In the genomic region with DNA sequence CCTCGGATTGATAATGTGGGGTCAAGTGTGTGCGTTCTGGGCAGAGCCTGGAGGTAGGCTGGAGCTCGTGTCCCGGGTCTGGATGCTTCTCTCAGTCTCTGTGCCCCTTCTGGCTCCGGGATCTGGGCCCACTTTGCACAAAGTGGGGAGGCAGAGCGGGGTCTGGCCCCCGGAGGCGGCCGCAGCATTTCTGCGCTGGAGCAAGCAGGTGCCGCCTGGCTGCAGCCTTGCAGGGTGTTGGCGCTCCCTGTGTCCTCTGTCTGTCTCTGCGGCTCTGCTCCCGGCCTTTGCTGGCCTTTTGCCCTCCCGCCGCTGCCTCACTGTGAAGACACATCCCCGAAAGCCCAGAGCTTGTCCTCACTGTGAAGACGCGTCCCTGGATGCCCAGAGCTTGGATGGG, we compare ENCODE assay signal across 15 cellular contexts. TPM values are rescaled to one million over a fixed set of nuclear protein-coding genes. Genes with fewer than 3 reads are reported as not detected.
DNase-seq lines count a peak whose midpoint lies in the region; ATAC-seq and TF ChIP-seq lines count a peak whose summit lies in the region.
"Had no signal": no experiment of that assay in that cellular context is flagged by ENCODE, and none has a peak within 500 bp of the region (broad histone marks: within the 10 kb centered on the region; RNA-seq: fewer than 3 reads in every experiment).

No MANE protein-coding gene starts in this region.

- no peak overlapping the region for H3K4ac ChIP-seq in neuronal stem cell (ENCODE audit: low read length)
- no peak overlapping the region for H3K4ac ChIP-seq in mesendoderm (ENCODE audit: low read depth, low read length)

- H3K23ac ChIP-seq in neuronal stem cell (ENCODE audit: low read depth, low read length, poor library complexity) (no peak overlapping the region), mesendoderm (ENCODE audit: low read length) (no peak overlapping the region)

- TF ChIP-seq CTCF in MM.1S (IDR thresholded peaks at IDR 0.05; ENCODE audit: low read length) = no peak

- POLR2A ChIA-PET in activated naive CD8-positive, alpha-beta T cell treated with anti-CD3 and anti-CD28 coated beads, Interleukin-2, amount 10 ng/mL, durations not matched to agents 7 days and 5 days (lab: Charles Lee) = interaction anchor here (0.9 kb wide), 1 partner anchor 16 kb away, joined by 3 read pairs; no protein-coding TSS in a partner anchor

- H4K8ac ChIP-seq in neuronal stem cell (ENCODE audit: low read depth, low read length) (no peak overlapping the region), mesendoderm (ENCODE audit: low read depth, low read length) (no peak overlapping the region)

- H3K79me2 ChIP-seq in MM.1S (ENCODE audit: low read length) (peaks cover 65% of the 10 kb centered on the region), mesendoderm (ENCODE audit: control insufficient read depth, insufficient read depth, low read length) (no peaks in the 10 kb centered on the region)

- H3K4me2 ChIP-seq in MM.1S (ENCODE audit: low read depth, low read length) (no peak overlapping the region), neuronal stem cell (ENCODE audit: insufficient read depth, low read length, poor library complexity, severe bottlenecking) (no peak overlapping the region), mesendoderm (ENCODE audit: low read length) (no peak overlapping the region)

- H3K9me3 Mint-ChIP-seq in activated naive CD8-positive, alpha-beta T cell treated with anti-CD3 and anti-CD28 coated beads, Interleukin-2, amount 10 ng/mL, durations not matched to agents 7 days and 5 days = no peaks in the 10 kb centered on the region
- H3K9me3 Mint-ChIP-seq in activated naive CD8-positive, alpha-beta T cell treated with anti-CD3 and anti-CD28 coated beads, Interleukin-2, amount 50 U/mL, for 24 hours = no peaks in the 10 kb centered on the region
- H3K9me3 Mint-ChIP-seq: CD4-positive, alpha-beta T cell; H9 had no signal

- H3K18ac ChIP-seq in neuronal stem cell (ENCODE audit: low read length) (no peak overlapping the region), mesendoderm (ENCODE audit: low read length) (no peak overlapping the region)

- no peak overlapping the region for H3K4me3 Mint-ChIP-seq in activated naive CD8-positive, alpha-beta T cell treated with anti-CD3 and anti-CD28 coated beads, Interleukin-2, amount 10 ng/mL, durations not matched to agents 7 days and 5 days
- H3K4me3 Mint-ChIP-seq in activated naive CD8-positive, alpha-beta T cell treated with anti-CD3 and anti-CD28 coated beads, Interleukin-2, amount 50 U/mL, for 24 hours = no peak overlapping the region
- H3K4me3 Mint-ChIP-seq: CD4-positive, alpha-beta T cell; H9 had no signal

- H3K36me3 Mint-ChIP-seq in activated naive CD8-positive, alpha-beta T cell treated with anti-CD3 and anti-CD28 coated beads, Interleukin-2, amount 10 ng/mL, durations not matched to agents 7 days and 5 days = peaks cover 5% of the 10 kb centered on the region
- peaks cover 10% of the 10 kb centered on the region for H3K36me3 Mint-ChIP-seq in activated naive CD8-positive, alpha-beta T cell treated with anti-CD3 and anti-CD28 coated beads, Interleukin-2, amount 50 U/mL, for 24 hours (ENCODE audit: low read depth)

- H3K9me3 ChIP-seq in MM.1S (replicated peaks; ENCODE audit: insufficient read depth, low read length) (no peaks in the 10 kb centered on the region), neuronal stem cell (replicated peaks in 1 of 2; ENCODE audit: control insufficient read depth in 2 of 2, insufficient read depth in 1 of 2, low read depth in 1 of 2, low read length in 2 of 2) (no peaks in the 10 kb centered on the region)
- H3K9me3 ChIP-seq: Caco-2 had no signal

- H4K20me1 ChIP-seq in MM.1S (ENCODE audit: insufficient read depth, low read length) = no peaks in the 10 kb centered on the region

- no peak overlapping the region for H3K56ac ChIP-seq in mesendoderm (ENCODE audit: low read length)

- H3K36me3 ChIP-seq in MM.1S (replicated peaks; ENCODE audit: insufficient read depth, low read length) = peaks cover 4% of the 10 kb centered on the region
- no peaks in the 10 kb centered on the region for H3K36me3 ChIP-seq in neuronal stem cell (replicated peaks in 1 of 2; ENCODE audit: control insufficient read depth in 2 of 2, insufficient read depth in 2 of 2, low read length in 2 of 2)
- no peaks in the 10 kb centered on the region for H3K36me3 ChIP-seq in mesendoderm (ENCODE audit: control insufficient read depth, insufficient read depth, low read length)

- peaks cover 8% of the 10 kb centered on the region for H3K79me1 ChIP-seq in neuronal stem cell (ENCODE audit: low read depth, low read length)
- H3K79me1 ChIP-seq in mesendoderm (ENCODE audit: low read length) = no peaks in the 10 kb centered on the region

- H3K27me3 ChIP-seq in MM.1S (replicated peaks; ENCODE audit: insufficient read depth, low read length) = no peaks in the 10 kb centered on the region
- H3K27me3 ChIP-seq in neuronal stem cell (ENCODE audit: control insufficient read depth in 3 of 3, insufficient read depth in 3 of 3, low read depth in 1 of 3, low read length in 3 of 3) = peaks cover 0 to 39% (median 0%) of the 10 kb centered on the region in 3 experiments
- H3K27me3 ChIP-seq in mesendoderm (ENCODE audit: insufficient read depth, low read length, poor library complexity) = no peaks in the 10 kb centered on the region

- H2BK5ac ChIP-seq in neuronal stem cell (ENCODE audit: low read length) (no peak overlapping the region), mesendoderm (ENCODE audit: low read length) (no peak overlapping the region)

- H2AK5ac ChIP-seq in neuronal stem cell (ENCODE audit: low read depth, low read length) (peak overlapping the region; percentile 42), mesendoderm (ENCODE audit: low read length) (no peak overlapping the region)

- no peaks in the 10 kb centered on the region for H3K9me2 ChIP-seq in MM.1S (replicated peaks; ENCODE audit: insufficient read depth, low read length)

- H3K27ac ChIP-seq in MM.1S (ENCODE audit: low read length) (peak overlapping the region; percentile 57; the same call in 1 of the 2 replicates), neuronal stem cell (replicated peaks; ENCODE audit: low read length) (no peak overlapping the region), mesendoderm (ENCODE audit: low read depth, low read length) (no peak overlapping the region)
- H3K27ac ChIP-seq: C4-2B had no signal

- H2BK12ac ChIP-seq in neuronal stem cell (ENCODE audit: low read length) = no peak overlapping the region

- H3K14ac ChIP-seq in neuronal stem cell (ENCODE audit: low read length) = peak overlapping the region; percentile 47

- H3F3A ChIP-seq in MM.1S (ENCODE audit: insufficient read depth, low read length) = no peaks in the 10 kb centered on the region

- H3K4me1 Mint-ChIP-seq in activated naive CD8-positive, alpha-beta T cell treated with anti-CD3 and anti-CD28 coated beads, Interleukin-2, amount 10 ng/mL, durations not matched to agents 7 days and 5 days = peaks cover 3% of the 10 kb centered on the region
- H3K4me1 Mint-ChIP-seq in activated naive CD8-positive, alpha-beta T cell treated with anti-CD3 and anti-CD28 coated beads, Interleukin-2, amount 50 U/mL, for 24 hours = no peaks in the 10 kb centered on the region

- DNase-seq in activated naive CD8-positive, alpha-beta T cell treated with anti-CD3 and anti-CD28 coated beads, Interleukin-2, amount 10 ng/mL, durations not matched to agents 7 days and 5 days = no peak
- DNase-seq in activated naive CD8-positive, alpha-beta T cell treated with anti-CD3 and anti-CD28 coated beads, Interleukin-2, amount 50 U/mL, for 24 hours = no peak
- no peak for DNase-seq in MM.1S
- DNase-seq in neuronal stem cell (ENCODE audit: low spot score) = no peak
- DNase-seq in mesendoderm = no peak
- no peak for DNase-seq in D341Med (ENCODE audit: low spot score)
- DNase-seq: ACHN; AML-193; Caco-2; CD4-positive, alpha-beta T cell; DMS53; DND-41; EL; H9 had no signal

- no peaks in the 10 kb centered on the region for H3K27me3 Mint-ChIP-seq in activated naive CD8-positive, alpha-beta T cell treated with anti-CD3 and anti-CD28 coated beads, Interleukin-2, amount 10 ng/mL, durations not matched to agents 7 days and 5 days
- no peaks in the 10 kb centered on the region for H3K27me3 Mint-ChIP-seq in activated naive CD8-positive, alpha-beta T cell treated with anti-CD3 and anti-CD28 coated beads, Interleukin-2, amount 50 U/mL, for 24 hours
- H3K27me3 Mint-ChIP-seq: CD4-positive, alpha-beta T cell had no signal

- no peak for ATAC-seq in activated naive CD8-positive, alpha-beta T cell treated with anti-CD3 and anti-CD28 coated beads, Interleukin-2, amount 10 ng/mL, durations not matched to agents 7 days and 5 days (ENCODE audit: low read depth)
- no peak for ATAC-seq in activated naive CD8-positive, alpha-beta T cell treated with anti-CD3 and anti-CD28 coated beads, Interleukin-2, amount 50 U/mL, for 24 hours

- peaks cover 27% of the 10 kb centered on the region for H3K4me1 ChIP-seq in MM.1S (ENCODE audit: low read length)
- peaks cover 8 to 12% of the 10 kb centered on the region in 2 donors for H3K4me1 ChIP-seq in neuronal stem cell (ENCODE audit: control insufficient read depth in 2 of 2, insufficient read depth in 1 of 2, low read depth in 1 of 2, low read length in 2 of 2)
- no peaks in the 10 kb centered on the region for H3K4me1 ChIP-seq in mesendoderm (ENCODE audit: control insufficient read depth, low read depth, low read length)
- H3K4me1 ChIP-seq: Caco-2 had no signal

- H2BK15ac ChIP-seq in neuronal stem cell (ENCODE audit: low read length) = no peak overlapping the region
- no peak overlapping the region for H2BK15ac ChIP-seq in mesendoderm (replicated peaks; ENCODE audit: low read depth)

- no peak overlapping the region for H4K5ac ChIP-seq in mesendoderm (ENCODE audit: low read length)

- H3K27ac Mint-ChIP-seq in activated naive CD8-positive, alpha-beta T cell treated with anti-CD3 and anti-CD28 coated beads, Interleukin-2, amount 10 ng/mL, durations not matched to agents 7 days and 5 days = peak overlapping the region; percentile 65
- H3K27ac Mint-ChIP-seq in activated naive CD8-positive, alpha-beta T cell treated with anti-CD3 and anti-CD28 coated beads, Interleukin-2, amount 50 U/mL, for 24 hours = no peak overlapping the region
- H3K27ac Mint-ChIP-seq: CD4-positive, alpha-beta T cell had no signal

- H3K4me3 ChIP-seq in MM.1S (ENCODE audit: low read length) (no peak overlapping the region), neuronal stem cell (ENCODE audit: low read length in 2 of 2) (no peak overlapping the region), mesendoderm (ENCODE audit: low read length) (no peak overlapping the region)

- no peak overlapping the region for H3K9ac ChIP-seq in MM.1S (ENCODE audit: low read length)
- H3K9ac ChIP-seq in neuronal stem cell (ENCODE audit: low read depth, low read length, poor library complexity) = no peak overlapping the region
- no peak overlapping the region for H3K9ac ChIP-seq in mesendoderm (ENCODE audit: low read length)

- H2BK120ac ChIP-seq in neuronal stem cell (ENCODE audit: low read depth, low read length) (peak overlapping the region; percentile 52), mesendoderm (ENCODE audit: low read depth, low read length) (no peak overlapping the region)

- no peak overlapping the region for H2AFZ ChIP-seq in MM.1S (ENCODE audit: low read length)
- no peak overlapping the region for H2AFZ ChIP-seq in neuronal stem cell (ENCODE audit: low read length)

- H4K91ac ChIP-seq in neuronal stem cell (ENCODE audit: low read depth, low read length, poor library complexity) = no peak overlapping the region

- WGBS in neuronal stem cell (ENCODE audit: extremely low coverage in 2 of 2, insufficient read length in 2 of 2, insufficient replicate concordance in 1 of 2), 2 donors = no CpG with 5 or more reads among the region's 19 CpGs
- WGBS in mesendoderm (ENCODE audit: extremely low coverage, insufficient coverage, low lambda C conversion rate) = no CpG with 5 or more reads among the region's 19 CpGs

RNA-seq across cellular contexts. Expression of gene SLCO4A1, which starts 17.2 kb away (rescaled TPM):
- total RNA-seq in activated naive CD8-positive, alpha-beta T cell treated with anti-CD3 and anti-CD28 coated beads, Interleukin-2, amount 10 ng/mL, durations not matched to agents 7 days and 5 days = 10 to 100 TPM; 57.5 to 61.9 TPM
- 3.5 TPM for polyA plus RNA-seq in neuronal stem cell (2013, experiment 1 of 2)
- 3.9 TPM for polyA plus RNA-seq in neuronal stem cell (2013, experiment 2 of 2)
- polyA plus RNA-seq in mesendoderm (2013, experiment 1 of 2) = 1.6 TPM
- polyA plus RNA-seq in mesendoderm (2013, experiment 2 of 2) = 1.8 TPM

RNA-seq across cellular contexts. Expression of gene NTSR1, which starts 49.1 kb away (rescaled TPM):
- total RNA-seq in activated naive CD8-positive, alpha-beta T cell treated with anti-CD3 and anti-CD28 coated beads, Interleukin-2, amount 10 ng/mL, durations not matched to agents 7 days and 5 days = under 1 TPM; 0.33 to 0.37 TPM
- 0.28 TPM for polyA plus RNA-seq in neuronal stem cell (2013, experiment 1 of 2)
- polyA plus RNA-seq in neuronal stem cell (2013, experiment 2 of 2) = 0.21 TPM
- polyA plus RNA-seq in mesendoderm (2013, experiment 1 of 2) = 0.76 TPM
- 0.73 TPM for polyA plus RNA-seq in mesendoderm (2013, experiment 2 of 2)
